Comparison of ENCODE assay signal across 8 cellular contexts in genomic region chr7:92633211-92633906, GRCh38. TPM values are rescaled to one million over a fixed set of nuclear protein-coding genes. Genes with fewer than 3 reads are reported as not detected.
DNase-seq lines count a peak whose midpoint lies in the region; ATAC-seq, FAIRE-seq and TF ChIP-seq lines count a peak whose summit lies in the region.

No MANE protein-coding gene starts in this region.

- H3K27me3 ChIP-seq in H1 (replicated peaks in 1 of 4; ENCODE audit: control insufficient read depth in 3 of 4, extremely low read depth in 1 of 4, insufficient read depth in 3 of 4, low read length in 3 of 4) = no peaks in the 10 kb centered on the region

- H3K79me2 ChIP-seq in H1 (ENCODE audit: control insufficient read depth in 1 of 2, insufficient read depth in 2 of 2, low read length in 2 of 2) = no peaks in the 10 kb centered on the region

- no peak for TF ChIP-seq CTCF in H1 (IDR thresholded peaks at IDR 0.05; ENCODE audit: control extremely low read depth in 1 of 3, insufficient read depth in 1 of 3, low read depth in 1 of 3, low read length in 3 of 3)
- TF ChIP-seq CTCF in GM10248 (IDR thresholded peaks at IDR 0.05; ENCODE audit: control extremely low read depth, extremely low read depth, low read depth, missing control alignments) = no peak

- no peak for TF ChIP-seq RAD21 in H1 (IDR thresholded peaks at IDR 0.05 in 1 of 2, conservative IDR thresholded peaks at IDR 0.05 in 1 of 2; ENCODE audit: low read depth in 2 of 2, low read length in 2 of 2)

- H3K4me2 ChIP-seq in H1 (ENCODE audit: insufficient read depth in 1 of 2, low read depth in 2 of 2, low read length in 2 of 2) = no peak overlapping the region

- H3K23me2 ChIP-seq in H1 (ENCODE audit: low read depth, low read length) = no peaks in the 10 kb centered on the region

- H3K9ac ChIP-seq in H1 (replicated peaks in 1 of 4; ENCODE audit: extremely low read depth in 1 of 4, low read depth in 3 of 4, low read length in 3 of 4) = no peak overlapping the region

- H3K9me3 ChIP-seq in H1 (ENCODE audit: insufficient read depth in 2 of 2, low read depth in 1 of 2, low read length in 1 of 2) = no peaks in the 10 kb centered on the region
- H3K9me3 ChIP-seq in mesodermal cell (ENCODE audit: control insufficient read depth, low read length) = no peaks in the 10 kb centered on the region

- no peak overlapping the region for H4K5ac ChIP-seq in H1 (ENCODE audit: insufficient read length, low read depth, low read length)

- H3K4me1 ChIP-seq in H1 (replicated peaks in 1 of 4; ENCODE audit: control insufficient read depth in 3 of 4, insufficient read depth in 4 of 4, low read length in 3 of 4) (peaks cover 0 to 4% (median 2%) of the 10 kb centered on the region in 4 experiments; a peak in 4 of 7 replicates), mesodermal cell (ENCODE audit: control insufficient read depth, insufficient read depth, low read length, poor library complexity, severe bottlenecking) (peaks cover 33% of the 10 kb centered on the region)

- peak; percentile 34 for DNase-seq in CMK (ENCODE audit: low read depth)
- DNase-seq in SW480 (ENCODE audit: low spot score) = peak; percentile 98
- no peak for DNase-seq in H1 (ENCODE audit: low read depth in 1 of 2, low spot score in 2 of 2)
- DNase-seq in GM10248 (ENCODE audit: extremely low spot score) = no peak
- no peak for DNase-seq in NAMALWA (ENCODE audit: low spot score)

- no peaks in the 10 kb centered on the region for H3K79me1 ChIP-seq in H1 (ENCODE audit: low read depth, low read length)

- no peak for TF ChIP-seq POLR2A in H1 (IDR thresholded peaks at IDR 0.05; ENCODE audit: control extremely low read depth in 1 of 2, low read depth in 2 of 2, low read length in 2 of 2)

- no peak overlapping the region for H4K8ac ChIP-seq in H1 (ENCODE audit: extremely low read depth, insufficient read depth, low read length)

- POLR2A ChIA-PET in H1 (lab: Charles Lee; ENCODE audit: partially characterized antibody) (interaction anchor here (0.9 kb wide), 1 partner anchor 48 kb away, joined by 3 read pairs; no protein-coding TSS in a partner anchor), GM10248 (lab: Yijun Ruan, JAX) (interaction anchor here (0.6 kb wide), 3 partner anchors 11 to 405 kb away, joined by 5 read pairs; no protein-coding TSS in a partner anchor)

- 72% methylated on average over 2 of the region's 2 CpGs; no CpG with 5 or more reads in 1 of the 2 experiments for WGBS in H1 (ENCODE audit: extremely low coverage in 1 of 2, insufficient coverage in 1 of 2, insufficient read length in 1 of 2, insufficient replicate concordance in 2 of 2, low coverage in 1 of 2, low lambda C conversion rate in 2 of 2, missing lambda C conversion rate in 1 of 2), 2 experiments
- WGBS in mesodermal cell (ENCODE audit: insufficient coverage in 2 of 2), 2 experiments = no CpG with 5 or more reads among the region's 2 CpGs

- no peak overlapping the region for H2AFZ ChIP-seq in H1 (ENCODE audit: low read length)

- H2BK5ac ChIP-seq in H1 (ENCODE audit: low read depth, low read length) = no peak overlapping the region

- no peak overlapping the region for H3K14ac ChIP-seq in H1 (ENCODE audit: insufficient read length)

- H2BK120ac ChIP-seq in H1 (replicated peaks; ENCODE audit: low read depth, low read length) = no peak overlapping the region

- H3K18ac ChIP-seq in H1 (ENCODE audit: extremely low read depth, low read length) = no peak overlapping the region

- ATAC-seq in HG03432 (IDR thresholded peaks at IDR 0.05; ENCODE audit: unreplicated experiment) = peak; percentile 22
- no peak for ATAC-seq in HG02623 (IDR thresholded peaks at IDR 0.05; ENCODE audit: unreplicated experiment)

- no peak overlapping the region for H2BK12ac ChIP-seq in H1 (ENCODE audit: low read depth, low read length)

- no peak for FAIRE-seq in H1 (lab: Jason Lieb, UNC)

- H3K56ac ChIP-seq in H1 (replicated peaks; ENCODE audit: insufficient read length, low read depth, low read length) = no peak overlapping the region

- H3K4ac ChIP-seq in H1 (replicated peaks; ENCODE audit: insufficient read length, low read depth, low read length) = no peak overlapping the region

- no peaks in the 10 kb centered on the region for H3K36me3 ChIP-seq in H1 (ENCODE audit: control insufficient read depth in 2 of 4, insufficient read depth in 4 of 4, low read length in 3 of 4)
- peaks cover 14% of the 10 kb centered on the region for H3K36me3 ChIP-seq in mesodermal cell (ENCODE audit: control insufficient read depth, insufficient read depth, low read length)

- H3K4me3 ChIP-seq in H1 (ENCODE audit: extremely low read depth in 1 of 4, insufficient read depth in 2 of 4, low read depth in 3 of 4, low read length in 4 of 4) (no peak overlapping the region), mesodermal cell (ENCODE audit: extremely low read depth, insufficient read depth, low read length, poor library complexity, severe bottlenecking) (no peak overlapping the region)

- no peak overlapping the region for H4K91ac ChIP-seq in H1 (replicated peaks; ENCODE audit: insufficient read length, low read length)

- TF ChIP-seq EP300 in H1 (IDR thresholded peaks at IDR 0.05; ENCODE audit: borderline replicate concordance in 1 of 2, low read depth in 2 of 2, low read length in 2 of 2) = no peak

- H3K27ac ChIP-seq in H1 (ENCODE audit: low read depth, low read length) (no peak overlapping the region), mesodermal cell (ENCODE audit: low read depth, low read length, severe bottlenecking) (peak overlapping the region; percentile 94)

- H2BK15ac ChIP-seq in H1 (ENCODE audit: low read length) = no peak overlapping the region

- H3K23ac ChIP-seq in H1 (ENCODE audit: insufficient read length) = no peak overlapping the region

- H2AK5ac ChIP-seq in H1 (ENCODE audit: low read depth, low read length) = no peak overlapping the region

- H4K20me1 ChIP-seq in H1 (replicated peaks in 1 of 2; ENCODE audit: control insufficient read depth in 1 of 2, insufficient read depth in 2 of 2, low read length in 2 of 2) = no peaks in the 10 kb centered on the region

- CTCF ChIA-PET in H1 (lab: Charles Lee; ENCODE audit: partially characterized antibody) (interaction anchor here (0.5 to 2.0 kb wide), 4 partner anchors 12 to 1321 kb away, joined by 3 to 6 read pairs (median 4); no protein-coding TSS in a partner anchor), GM10248 (lab: Yijun Ruan, JAX) (interaction anchor here (0.9 to 4.4 kb wide), 4 partner anchors 9 to 32 kb away, joined by 4 to 29 read pairs (median 8); no protein-coding TSS in a partner anchor)

- no peak overlapping the region for H2BK20ac ChIP-seq in H1 (ENCODE audit: low read length)

TF ChIP-seq in H1, 55 proteins besides CTCF, POLR2A, EP300 and RAD21:
- TF ChIP-seq TBP (IDR thresholded peaks at IDR 0.05; ENCODE audit: low read depth, low read length) (no peak), CBX5 (IDR thresholded peaks at IDR 0.05; ENCODE audit: low read depth, low read length) (no peak), ASH2L (IDR thresholded peaks at IDR 0.05; ENCODE audit: low read length) (no peak), POLR2AphosphoS5 (IDR thresholded peaks at IDR 0.05; ENCODE audit: low read depth, low read length) (no peak), JUND (IDR thresholded peaks at IDR 0.05; ENCODE audit: low read length) (peak; percentile 85), JUN (IDR thresholded peaks at IDR 0.05; ENCODE audit: low read depth, low read length) (no peak)

RNA-seq across cellular contexts. Expression of gene FAM133B, which starts 43.2 kb away (rescaled TPM):
- 38.0 and 39.0 TPM in 2 replicates for total RNA-seq in H1 (2021; fragmentation: NEBNext Ultra II Directional; extraction: Animal tissue kit (Norgen Biotek cat#: 25700))
- polyA plus RNA-seq in H1 (2011; rRNA removed) = 9.0 and 21.7 TPM in 2 replicates
- polyA plus RNA-seq in H1 (2011; cell fraction: cytosol; rRNA removed) = 21.6 TPM
- 19.3 TPM for polyA plus RNA-seq in H1 (2011; cell fraction: nucleus; rRNA removed)
- 20.5 to 36.1 TPM (median 21.9 TPM) in 4 replicates for polyA plus RNA-seq in H1 (2012, experiment 1 of 2)
- polyA plus RNA-seq in H1 (2012, experiment 2 of 2) = 5.1 TPM
- polyA plus RNA-seq in H1 (2013, experiment 1 of 2) = 94.1 TPM
- polyA plus RNA-seq in H1 (2013, experiment 2 of 2) = 93.3 TPM
- 11.2 and 43.1 TPM in 2 replicates for polyA minus RNA-seq in H1 (2011; rRNA and poly(A)+ RNA removed)
- polyA minus RNA-seq in H1 (2011; cell fraction: cytosol; rRNA and poly(A)+ RNA removed) = 14.6 TPM
- polyA minus RNA-seq in H1 (2011; cell fraction: nucleus; rRNA and poly(A)+ RNA removed) = 25.2 TPM
- polyA plus RNA-seq in mesodermal cell (2013, experiment 1 of 2) = 20.7 TPM
- polyA plus RNA-seq in mesodermal cell (2013, experiment 2 of 2) = 22.6 TPM

Comparison
In these comparisons a context has a peak if more than half of its experiments do, and no peak if none do; other contexts are left out.
1. DNase-seq: peak in CMK (single experiment) and SW480 (single experiment); none in H1 (0 of 2), GM10248 (single experiment) and NAMALWA (single experiment).